8 cellular contexts compared by ENCODE assay signal in genomic region chr3:130894130-130894872, GRCh38. TPM values are rescaled to one million over a fixed set of nuclear protein-coding genes. Genes with fewer than 3 reads are reported as not detected.
A peak's percentile ranks its signal among the peaks of the same experiment; 100 is the strongest.
DNase-seq lines count a peak whose midpoint lies in the region; ATAC-seq, FAIRE-seq and TF ChIP-seq lines count a peak whose summit lies in the region.

No MANE protein-coding gene starts in this region.

- peak overlapping the region; percentile 50 for H2AFZ ChIP-seq in astrocyte (ENCODE audit: low read depth, low read length)

- H3K4me3 ChIP-seq in astrocyte (ENCODE audit: insufficient read depth, low read depth, low read length) (peak overlapping the region; percentile 88), iPS DF 6.9 (ENCODE audit: low read length) (peak overlapping the region; percentile 92), sigmoid colon (peak overlapping the region; percentile 70 to 88 (median 78))

- H3K4me2 ChIP-seq in astrocyte (ENCODE audit: low read length), result peak overlapping the region; percentile 85

- DNase-seq in AG08395 (ENCODE audit: low spot score) (peak; percentile 31), SK-N-DZ (ENCODE audit: low spot score) (peak; percentile 54), astrocyte (ENCODE audit: low read depth) (peak; percentile 17), iPS DF 6.9 (ENCODE audit: low read depth, low spot score) (no peak), sigmoid colon (peak; percentile 67), NCI-H1694 (lab: John Stamatoyannopoulos, UW) (no peak)

- peak; percentile 10 for ATAC-seq in GM18861 (IDR thresholded peaks at IDR 0.05; ENCODE audit: unreplicated experiment)
- peak; percentile 12 for ATAC-seq in HG03139 (IDR thresholded peaks at IDR 0.05; ENCODE audit: unreplicated experiment)

- intact Hi-C loops in sigmoid colon (cut with DNase I), result loop anchor here (5.0 kb wide), 1 partner anchor 488 kb away; the partner anchor contains the start of gene NUDT16

- no peaks in the 10 kb centered on the region for H3K9me3 Mint-ChIP-seq in astrocyte (ENCODE audit: unreplicated experiment)

- peaks cover 21% of the 10 kb centered on the region for H3K4me1 Mint-ChIP-seq in astrocyte (ENCODE audit: low read depth, unreplicated experiment)

- H3K79me2 ChIP-seq in astrocyte (ENCODE audit: insufficient read depth, low read length), result peaks cover 53% of the 10 kb centered on the region

- no peak for TF ChIP-seq EP300 in sigmoid colon (IDR thresholded peaks at IDR 0.05)

- no peaks in the 10 kb centered on the region for H3K27me3 Mint-ChIP-seq in astrocyte (ENCODE audit: low read depth, unreplicated experiment)

- H3K27ac Mint-ChIP-seq in astrocyte (ENCODE audit: unreplicated experiment), result peak overlapping the region; percentile 77

- peaks cover 46% of the 10 kb centered on the region for H4K20me1 ChIP-seq in astrocyte (ENCODE audit: insufficient read depth, low read length)

- peak overlapping the region; percentile 97 for H3K27ac ChIP-seq in astrocyte (ENCODE audit: low read depth, low read length)
- H3K27ac ChIP-seq in iPS DF 6.9 (ENCODE audit: low read length), result no peak overlapping the region
- peak overlapping the region; percentile 92 to 98 (median 95) for H3K27ac ChIP-seq in sigmoid colon

- H3K4me3 Mint-ChIP-seq in astrocyte (ENCODE audit: unreplicated experiment), result peak overlapping the region; percentile 96

- TF ChIP-seq POLR2A in sigmoid colon (IDR thresholded peaks at IDR 0.05), result no peak

- TF ChIP-seq CTCF in astrocyte (IDR thresholded peaks at IDR 0.05; ENCODE audit: insufficient read depth, low read depth, low read length) (no peak), sigmoid colon (IDR thresholded peaks at IDR 0.05) (no peak)

- peak overlapping the region; percentile 98 for H3K9ac ChIP-seq in astrocyte (ENCODE audit: low read length)

- no peaks in the 10 kb centered on the region for H3K36me3 ChIP-seq in astrocyte (ENCODE audit: insufficient read depth, low read length)
- H3K36me3 ChIP-seq in iPS DF 6.9 (ENCODE audit: control insufficient read depth, insufficient read depth, low read length), result no peaks in the 10 kb centered on the region
- H3K36me3 ChIP-seq in sigmoid colon, result no peaks in the 10 kb centered on the region

- no peak for FAIRE-seq in astrocyte (lab: Jason Lieb, UNC)

- peaks cover 9% of the 10 kb centered on the region for H3K4me1 ChIP-seq in astrocyte (ENCODE audit: insufficient read depth, low read length)
- H3K4me1 ChIP-seq in iPS DF 6.9 (ENCODE audit: control insufficient read depth, insufficient read depth, low read length), result peaks cover 3% of the 10 kb centered on the region; the same call in 1 of the 2 replicates
- H3K4me1 ChIP-seq in sigmoid colon, result peaks cover 0 to 23% (median 20%) of the 10 kb centered on the region in 4 donors

- no peaks in the 10 kb centered on the region for H3K9me3 ChIP-seq in astrocyte (ENCODE audit: insufficient read depth, low read depth, low read length)
- H3K9me3 ChIP-seq in iPS DF 6.9 (ENCODE audit: control insufficient read depth, insufficient read depth, low read length), result no peaks in the 10 kb centered on the region
- no peaks in the 10 kb centered on the region for H3K9me3 ChIP-seq in sigmoid colon

- WGBS in iPS DF 6.9 (ENCODE audit: insufficient coverage, insufficient read length), result no CpG with 5 or more reads among the region's 52 CpGs
- WGBS in sigmoid colon, 2 donors, result 0 to 1% methylated on average over 52 of the region's 52 CpGs

- H3K27me3 ChIP-seq in astrocyte (ENCODE audit: insufficient read depth, low read length) (no peaks in the 10 kb centered on the region), iPS DF 6.9 (ENCODE audit: control insufficient read depth, insufficient read depth, low read length) (no peaks in the 10 kb centered on the region), sigmoid colon (no peaks in the 10 kb centered on the region)

- no peaks in the 10 kb centered on the region for H3K36me3 Mint-ChIP-seq in astrocyte (ENCODE audit: low read depth, unreplicated experiment)

RNA-seq across cellular contexts. Expression of gene ATP2C1, which starts 0.4 kb away (rescaled TPM):
- polyA plus RNA-seq in SK-N-DZ (2014; cell fraction: cytosol; rRNA removed), result 37.9 and 39.9 TPM in 2 replicates
- polyA plus RNA-seq in SK-N-DZ (2014; cell fraction: nucleus; rRNA removed), result 73.4 and 77.3 TPM in 2 replicates
- total RNA-seq in astrocyte (132 TPM in 2 replicates), sigmoid colon (10 to 100 TPM; 35.2 to 46.7 (median 39.1) TPM)
- 10 to 100 TPM; 13.8 to 38.7 (median 19.0) TPM for polyA plus RNA-seq in sigmoid colon

Comparison
In these comparisons a context has a peak if more than half of its experiments do, and no peak if none do; other contexts are left out.
1. DNase-seq: peak in AG08395 (single experiment), SK-N-DZ (single experiment), astrocyte (single experiment) and sigmoid colon (single experiment); none in iPS DF 6.9 (single experiment) and NCI-H1694 (single experiment).
2. Peak in every context shown above with its lines, with median percentiles within 50 percentile points of each other: H3K4me3 ChIP-seq.